13 cellular contexts compared by ENCODE assay signal in the genomic region with DNA sequence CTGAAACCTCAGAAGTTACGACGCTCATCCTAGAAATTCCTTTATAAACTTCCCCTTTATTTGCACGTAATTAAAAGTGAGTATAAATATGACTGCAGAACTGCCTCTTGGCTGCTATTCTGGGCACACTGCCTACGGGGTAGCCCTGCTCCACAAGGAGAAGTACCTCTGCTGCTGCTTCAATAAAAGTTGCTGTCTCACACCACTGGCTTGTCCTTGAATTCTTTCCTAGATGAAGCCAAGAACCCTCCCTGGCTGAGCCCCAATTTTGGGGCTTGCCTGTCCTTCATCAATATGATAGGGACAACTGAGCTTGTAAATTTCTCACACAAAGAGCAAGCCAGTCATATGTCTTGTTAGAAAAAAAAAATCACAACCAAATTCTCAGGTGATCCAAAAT.
DNase-seq lines count a peak whose midpoint lies in the region; ATAC-seq, FAIRE-seq and TF ChIP-seq lines count a peak whose summit lies in the region.
"Had no signal": no experiment of that assay in that cellular context is flagged by ENCODE, and none has a peak within 500 bp of the region (broad histone marks: within the 10 kb centered on the region; RNA-seq: fewer than 3 reads in every experiment).

No MANE protein-coding gene starts in this region.

- H2AFZ ChIP-seq in GM23248 (no peak overlapping the region), H1 (ENCODE audit: low read length) (0 out of 2 replicates have a peak overlapping the region, but pooled peaks have one; percentile 8)

- H2BK12ac ChIP-seq in H1 (ENCODE audit: low read depth, low read length), result 0 out of 2 replicates have a peak overlapping the region, but pooled peaks have one; percentile 42

- H3K23me2 ChIP-seq in H1 (ENCODE audit: low read depth, low read length), result no peaks in the 10 kb centered on the region

- no peaks in the 10 kb centered on the region for H3K9me2 ChIP-seq in GM23248 (ENCODE audit: insufficient read depth)

- FAIRE-seq in H1 (lab: Jason Lieb, UNC), result no peak
- FAIRE-seq: H54 had no signal

- H2BK5ac ChIP-seq in H1 (ENCODE audit: low read depth, low read length), result no peak overlapping the region

- CTCF ChIA-PET in H1 (lab: Charles Lee; ENCODE audit: partially characterized antibody), result interaction anchor here (1.3 to 1.5 kb wide), 2 partner anchors 14 to 33 kb away, joined by 3 to 4 read pairs; no protein-coding TSS in a partner anchor

- H3K4me3 ChIP-seq in right atrium auricular region (no peak overlapping the region), GM23248 (no peak overlapping the region), H1 (ENCODE audit: extremely low read depth in 1 of 4, insufficient read depth in 2 of 4, low read depth in 3 of 4, low read length in 4 of 4) (no peak overlapping the region), testis (no peak overlapping the region)
- H3K4me3 ChIP-seq: BLaER1 treated with 17β-estradiol and CSF1 and Interleukin-3, amounts not matched to agents 10 nM and 100 nM had no signal

- DNase-seq in Right ventricle myocardium superior (no peak), right atrium auricular region (ENCODE audit: low spot score) (no peak), GM23248 (peak; percentile 16), H1 (ENCODE audit: low read depth in 1 of 2, low spot score in 2 of 2) (no peak), testis (peak; percentile 17), hippocampal formation (lab: John Stamatoyannopoulos, UW) (no peak)
- DNase-seq: 8988T; CD4-positive, CD25-positive, alpha-beta regulatory T cell; DMS 273 treated with DMSO at 0.1 percent for 48 hours had no signal

- peaks cover 88% of the 10 kb centered on the region for H3F3A ChIP-seq in GM23248 (ENCODE audit: insufficient read depth)

- H4K20me1 ChIP-seq in GM23248 (ENCODE audit: insufficient read depth), result no peaks in the 10 kb centered on the region; the same call in 1 of the 2 replicates
- H4K20me1 ChIP-seq in H1 (replicated peaks in 1 of 2; ENCODE audit: control insufficient read depth in 1 of 2, insufficient read depth in 2 of 2, low read length in 2 of 2), result no peaks in the 10 kb centered on the region
- H4K20me1 ChIP-seq: BLaER1 treated with 17β-estradiol and CSF1 and Interleukin-3, amounts not matched to agents 10 nM and 100 nM had no signal

- H3K27ac ChIP-seq in right atrium auricular region, result no peak overlapping the region
- H3K27ac ChIP-seq in GM23248, result peak overlapping the region; percentile 45
- H3K27ac ChIP-seq in H1 (ENCODE audit: low read depth, low read length), result no peak overlapping the region
- no peak overlapping the region for H3K27ac ChIP-seq in testis
- H3K27ac ChIP-seq: BLaER1 treated with 17β-estradiol and CSF1 and Interleukin-3, amounts not matched to agents 10 nM and 100 nM had no signal

- POLR2A ChIA-PET in H1 (lab: Charles Lee; ENCODE audit: partially characterized antibody), result no interaction called here

- TF ChIP-seq CTCF in right atrium auricular region (IDR thresholded peaks at IDR 0.05), result no peak
- TF ChIP-seq CTCF in H1 (IDR thresholded peaks at IDR 0.05; ENCODE audit: control extremely low read depth in 1 of 3, insufficient read depth in 1 of 3, low read depth in 1 of 3, low read length in 3 of 3), result no peak
- no peak for TF ChIP-seq CTCF in testis (IDR thresholded peaks at IDR 0.05)

- H3K36me3 ChIP-seq in right atrium auricular region (no peaks in the 10 kb centered on the region), GM23248 (ENCODE audit: low read depth) (peaks cover 56% of the 10 kb centered on the region), H1 (ENCODE audit: control insufficient read depth in 2 of 4, insufficient read depth in 4 of 4, low read length in 3 of 4) (no peaks in the 10 kb centered on the region), testis (ENCODE audit: low read depth, missing control alignments) (no peaks in the 10 kb centered on the region)
- H3K36me3 ChIP-seq: BLaER1 treated with 17β-estradiol and CSF1 and Interleukin-3, amounts not matched to agents 10 nM and 100 nM had no signal

- intact Hi-C loops in Right ventricle myocardium superior (cut with DNase I) (no loop called here), testis (cut with DNase I; ENCODE audit: low total_unique reads) (no loop called here)

- no peak overlapping the region for H4K91ac ChIP-seq in H1 (replicated peaks; ENCODE audit: insufficient read length, low read length)

- TF ChIP-seq POLR2A in H1 (IDR thresholded peaks at IDR 0.05; ENCODE audit: control extremely low read depth in 1 of 2, low read depth in 2 of 2, low read length in 2 of 2), result no peak
- TF ChIP-seq POLR2A in testis (IDR thresholded peaks at IDR 0.05), result no peak

- H3K4me2 ChIP-seq in GM23248 (ENCODE audit: unreplicated experiment) (no peak overlapping the region), H1 (ENCODE audit: insufficient read depth in 1 of 2, low read depth in 2 of 2, low read length in 2 of 2) (no peak overlapping the region)
- H3K4me2 ChIP-seq: BLaER1 treated with 17β-estradiol and CSF1 and Interleukin-3, amounts not matched to agents 10 nM and 100 nM had no signal

- no peak overlapping the region for H4K8ac ChIP-seq in H1 (ENCODE audit: extremely low read depth, insufficient read depth, low read length)

- no peak overlapping the region for H4K5ac ChIP-seq in H1 (ENCODE audit: insufficient read length, low read depth, low read length)

- H3K27me3 ChIP-seq in right atrium auricular region (no peaks in the 10 kb centered on the region), GM23248 (replicated peaks; ENCODE audit: insufficient read depth) (no peaks in the 10 kb centered on the region), H1 (replicated peaks in 1 of 4; ENCODE audit: control insufficient read depth in 3 of 4, extremely low read depth in 1 of 4, insufficient read depth in 3 of 4, low read length in 3 of 4) (no peaks in the 10 kb centered on the region), testis (no peaks in the 10 kb centered on the region)
- H3K27me3 ChIP-seq: BLaER1 treated with 17β-estradiol and CSF1 and Interleukin-3, amounts not matched to agents 10 nM and 100 nM had no signal

- no peak overlapping the region for H3K18ac ChIP-seq in H1 (ENCODE audit: extremely low read depth, low read length)

- no peak overlapping the region for H2BK20ac ChIP-seq in H1 (ENCODE audit: low read length)

- H3K4ac ChIP-seq in H1 (replicated peaks; ENCODE audit: insufficient read length, low read depth, low read length), result no peak overlapping the region

- no peak for TF ChIP-seq RAD21 in H1 (IDR thresholded peaks at IDR 0.05 in 1 of 2, conservative IDR thresholded peaks at IDR 0.05 in 1 of 2; ENCODE audit: low read depth in 2 of 2, low read length in 2 of 2)

- no peaks in the 10 kb centered on the region for H3K4me1 ChIP-seq in right atrium auricular region
- H3K4me1 ChIP-seq in GM23248 (ENCODE audit: insufficient read depth), result peaks cover 16% of the 10 kb centered on the region
- H3K4me1 ChIP-seq in H1 (replicated peaks in 1 of 4; ENCODE audit: control insufficient read depth in 3 of 4, insufficient read depth in 4 of 4, low read length in 3 of 4), result no peaks in the 10 kb centered on the region
- peaks cover 12% of the 10 kb centered on the region for H3K4me1 ChIP-seq in testis
- H3K4me1 ChIP-seq: BLaER1 treated with 17β-estradiol and CSF1 and Interleukin-3, amounts not matched to agents 10 nM and 100 nM had no signal

- no peaks in the 10 kb centered on the region for H3K9me3 ChIP-seq in right atrium auricular region
- no peaks in the 10 kb centered on the region for H3K9me3 ChIP-seq in GM23248 (ENCODE audit: low read depth)
- H3K9me3 ChIP-seq in H1 (ENCODE audit: insufficient read depth in 2 of 2, low read depth in 1 of 2, low read length in 1 of 2), result no peaks in the 10 kb centered on the region
- no peaks in the 10 kb centered on the region for H3K9me3 ChIP-seq in testis
- H3K9me3 ChIP-seq: BLaER1 treated with 17β-estradiol and CSF1 and Interleukin-3, amounts not matched to agents 10 nM and 100 nM had no signal

- 56 to 59% methylated on average over 4 of the region's 4 CpGs for WGBS in GM23248 (ENCODE audit: low coverage in 1 of 2, low lambda C conversion rate in 2 of 2, missing lambda C conversion rate in 2 of 2), 2 experiments
- 91% methylated on average over 4 of the region's 4 CpGs; no CpG with 5 or more reads in 1 of the 2 experiments for WGBS in H1 (ENCODE audit: extremely low coverage in 1 of 2, insufficient coverage in 1 of 2, insufficient read length in 1 of 2, insufficient replicate concordance in 2 of 2, low coverage in 1 of 2, low lambda C conversion rate in 2 of 2, missing lambda C conversion rate in 1 of 2), 2 experiments
- WGBS in testis, 2 donors, result 53 to 56% methylated on average over 4 of the region's 4 CpGs

- no peaks in the 10 kb centered on the region for H3K79me1 ChIP-seq in H1 (ENCODE audit: low read depth, low read length)

- no peak overlapping the region for H3K56ac ChIP-seq in H1 (replicated peaks; ENCODE audit: insufficient read length, low read depth, low read length)

- in situ Hi-C loops in GM23248 (cut with MboI), result no loop called here

- no peaks in the 10 kb centered on the region for H3K79me2 ChIP-seq in GM23248 (ENCODE audit: insufficient read depth)
- no peaks in the 10 kb centered on the region for H3K79me2 ChIP-seq in H1 (ENCODE audit: control insufficient read depth in 1 of 2, insufficient read depth in 2 of 2, low read length in 2 of 2)

- H3K9ac ChIP-seq in GM23248, result no peak overlapping the region
- H3K9ac ChIP-seq in H1 (replicated peaks in 1 of 4; ENCODE audit: extremely low read depth in 1 of 4, low read depth in 3 of 4, low read length in 3 of 4), result no peak overlapping the region
- H3K9ac ChIP-seq: BLaER1 treated with 17β-estradiol and CSF1 and Interleukin-3, amounts not matched to agents 10 nM and 100 nM had no signal

- H2BK120ac ChIP-seq in H1 (replicated peaks; ENCODE audit: low read depth, low read length), result no peak overlapping the region

- no peak for TF ChIP-seq EP300 in H1 (IDR thresholded peaks at IDR 0.05; ENCODE audit: borderline replicate concordance in 1 of 2, low read depth in 2 of 2, low read length in 2 of 2)

- no peak overlapping the region for H3K14ac ChIP-seq in H1 (ENCODE audit: insufficient read length)

- H3K23ac ChIP-seq in H1 (ENCODE audit: insufficient read length), result no peak overlapping the region

- H2BK15ac ChIP-seq in H1 (ENCODE audit: low read length), result no peak overlapping the region

- peak; percentile 77 for ATAC-seq in Right ventricle myocardium superior (ENCODE audit: poor library complexity)
- no peak for ATAC-seq in HG03159 (IDR thresholded peaks at IDR 0.05; ENCODE audit: unreplicated experiment)
- ATAC-seq: HCT116 had no signal

- H2AK5ac ChIP-seq in H1 (ENCODE audit: low read depth, low read length), result no peak overlapping the region

TF ChIP-seq in H1, 55 proteins besides CTCF, POLR2A, EP300 and RAD21 (continues in another document):
- TF ChIP-seq PHF8 (conservative IDR thresholded peaks at IDR 0.05; ENCODE audit: low read depth, low read length) (no peak), CBX5 (IDR thresholded peaks at IDR 0.05; ENCODE audit: low read depth, low read length) (no peak), E2F6 (IDR thresholded peaks at IDR 0.05) (no peak), SRF (IDR thresholded peaks at IDR 0.05; ENCODE audit: low read depth, low read length) (no peak)

Comparison
In these comparisons a context has a peak if more than half of its experiments do, and no peak if none do; other contexts are left out.
1. DNase-seq: peak in GM23248 (single experiment) and testis (single experiment); none in Right ventricle myocardium superior (single experiment), right atrium auricular region (single experiment), H1 (0 of 2) and hippocampal formation (0 of 2).